Comparison of ENCODE assay signal across 26 cellular contexts in the genomic region with DNA sequence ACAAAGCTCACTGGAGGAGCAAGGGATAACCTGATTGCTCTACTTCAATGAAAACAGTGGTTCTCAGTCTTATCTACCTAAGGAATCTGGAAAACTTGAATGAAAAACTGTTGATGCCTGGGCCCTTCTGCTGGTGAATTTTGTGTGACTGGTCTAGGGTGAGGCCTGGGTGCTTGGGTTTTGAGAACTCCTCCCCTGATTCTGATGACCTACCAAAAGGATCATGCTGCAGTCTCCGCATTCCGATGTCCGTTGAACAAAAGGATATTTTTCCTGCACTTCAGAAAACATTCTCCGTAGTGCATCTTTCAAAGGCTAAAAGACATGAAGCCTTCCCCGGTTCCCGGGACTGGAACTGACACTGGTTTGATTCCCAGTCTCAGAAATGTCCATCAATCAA.
"Had no signal": no experiment of that assay in that cellular context is flagged by ENCODE, and none has a peak within 500 bp of the region (broad histone marks: within the 10 kb centered on the region; RNA-seq: fewer than 3 reads in every experiment).

No MANE protein-coding gene starts in this region.

- FAIRE-seq: islet of Langerhans had no signal

- ATAC-seq: mucosa of descending colon; naive thymus-derived CD4-positive, alpha-beta T cell; psoas muscle; sciatic nerve; stimulated activated naive B cell treated with anti-CD40 and anti-IgM and Interleukin-4, amounts not matched to agents 10 μg/mL and 1 μg/mL and 100 μg/mL, for 72 hours; stimulated activated naive CD8-positive, alpha-beta T cell treated with anti-CD3 and anti-CD28 coated beads, Interleukin-15, Interleukin-2, amounts not matched to agents 100 U/mL and 50 U/mL, for 24 hours; upper lobe of right lung had no signal

- H3K27ac ChIP-seq: heart left ventricle, left ventricle myocardium inferior, parathyroid adenoma, psoas muscle, skin epidermis, stomach, thoracic aorta, tibial artery, upper lobe of right lung, uterus had no signal

- H3K9me3 ChIP-seq: heart left ventricle, left ventricle myocardium inferior, mucosa of descending colon, psoas muscle, stomach, thoracic aorta, tibial artery, upper lobe of right lung, uterus had no signal

- H3K9me3 Mint-ChIP-seq: immature natural killer cell; natural killer cell treated with Interleukin-12 subunit alpha and Interleukin-12 subunit beta and Interleukin-15 and Interleukin-18, amount 100 ng/mL, for 72 hours; stimulated activated naive B cell treated with anti-CD40 and anti-IgM and Interleukin-4, amounts not matched to agents 10 μg/mL and 1 μg/mL and 100 μg/mL, for 72 hours had no signal

- DNase-seq: heart left ventricle; hypothalamus; immature natural killer cell; left ventricle myocardium inferior; midbrain; mucosa of descending colon; naive thymus-derived CD4-positive, alpha-beta T cell; psoas muscle; stimulated activated CD4-positive, alpha-beta T cell treated with anti-CD3 and anti-CD28 coated beads, Interleukin-12 subunit alpha, Interleukin-12 subunit beta, amount 100 ng/mL, for 4 hours; stimulated activated CD4-positive, alpha-beta T cell treated with anti-CD3 and anti-CD28 coated beads, Interleukin-15, amount 100 ng/mL, for 24 hours; stimulated activated CD4-positive, alpha-beta T cell treated with anti-CD3 and anti-CD28 coated beads, Interleukin-2, amount 100 ng/mL, for 24 hours; stimulated activated CD4-positive, alpha-beta T cell treated with anti-CD3 and anti-CD28 coated beads, Interleukin-4, amount 100 ng/mL, for 1 hour; stimulated activated naive B cell treated with anti-CD40 and anti-IgM and Interleukin-4, amounts not matched to agents 10 μg/mL and 1 μg/mL and 100 μg/mL, for 72 hours; stimulated activated naive CD8-positive, alpha-beta T cell treated with anti-CD3 and anti-CD28 coated beads, Interleukin-15, Interleukin-2, amounts not matched to agents 100 U/mL and 50 U/mL, for 24 hours; stomach; tibial artery; trophoblast cell; upper lobe of right lung; uterus had no signal

- H3K36me3 Mint-ChIP-seq: immature natural killer cell; memory B cell; natural killer cell treated with Interleukin-12 subunit alpha and Interleukin-12 subunit beta and Interleukin-15 and Interleukin-18, amount 100 ng/mL, for 72 hours; stimulated activated naive B cell treated with anti-CD40 and anti-IgM and Interleukin-4, amounts not matched to agents 10 μg/mL and 1 μg/mL and 100 μg/mL, for 72 hours had no signal

- H3K27me3 ChIP-seq: heart left ventricle, stomach, tibial artery, uterus had no signal

- H3K36me3 ChIP-seq: heart left ventricle, left ventricle myocardium inferior, stomach, thoracic aorta, tibial artery, upper lobe of right lung, uterus had no signal

- H3K9ac ChIP-seq: parathyroid adenoma had no signal

- H3K4me3 Mint-ChIP-seq: immature natural killer cell; memory B cell; natural killer cell treated with Interleukin-12 subunit alpha and Interleukin-12 subunit beta and Interleukin-15 and Interleukin-18, amount 100 ng/mL, for 72 hours; stimulated activated naive B cell treated with anti-CD40 and anti-IgM and Interleukin-4, amounts not matched to agents 10 μg/mL and 1 μg/mL and 100 μg/mL, for 72 hours had no signal

- H3K4me1 ChIP-seq: psoas muscle, upper lobe of right lung, uterus had no signal

- H3K4me3 ChIP-seq: heart left ventricle, left ventricle myocardium inferior, mucosa of descending colon, psoas muscle, skin epidermis, stomach, thoracic aorta, tibial artery, upper lobe of right lung, uterus had no signal

- H3K27ac Mint-ChIP-seq: immature natural killer cell; memory B cell; natural killer cell treated with Interleukin-12 subunit alpha and Interleukin-12 subunit beta and Interleukin-15 and Interleukin-18, amount 100 ng/mL, for 72 hours; stimulated activated naive B cell treated with anti-CD40 and anti-IgM and Interleukin-4, amounts not matched to agents 10 μg/mL and 1 μg/mL and 100 μg/mL, for 72 hours had no signal
